27 cellular contexts compared by ENCODE assay signal in genomic region chr1:191483997-191484396, GRCh38.
"Had no signal": no experiment of that assay in that cellular context is flagged by ENCODE, and none has a peak within 500 bp of the region (broad histone marks: within the 10 kb centered on the region; RNA-seq: fewer than 3 reads in every experiment).

No MANE protein-coding gene starts in this region.

- H3K27ac ChIP-seq: neutrophil, ovary, parathyroid adenoma, psoas muscle, right lobe of liver, sigmoid colon, stomach, thoracic aorta, thyroid gland, tibial nerve, upper lobe of left lung, vagina had no signal

- H3K79me2 ChIP-seq: parathyroid adenoma had no signal

- H3K9me3 ChIP-seq: neutrophil, ovary, right lobe of liver, sigmoid colon, thoracic aorta, thyroid gland, upper lobe of left lung, vagina had no signal

- H3K4me1 ChIP-seq: parathyroid adenoma, psoas muscle, right lobe of liver, sigmoid colon, stomach, thyroid gland, tibial nerve, upper lobe of left lung, vagina had no signal

- H3K36me3 ChIP-seq: neutrophil, ovary, right lobe of liver, sigmoid colon, stomach, thoracic aorta, thyroid gland, tibial nerve, upper lobe of left lung, vagina had no signal

- DNase-seq: nephron progenitor cell; nucleus accumbens; ovary; posterior cingulate gyrus; psoas muscle; right cardiac atrium; right lobe of liver; sigmoid colon; small intestine; stimulated activated CD4-positive, alpha-beta T cell treated with anti-CD3 and anti-CD28 coated beads, Interleukin-15, amount 100 ng/mL, for 24 hours; stimulated activated CD4-positive, alpha-beta T cell treated with anti-CD3 and anti-CD28 coated beads, Interleukin-2, amount 100 ng/mL, for 24 hours; stimulated activated CD4-positive, alpha-beta T cell treated with anti-CD3 and anti-CD28 coated beads, Interleukin-2, amount 100 ng/mL, for 48 hours; stimulated activated CD4-positive, alpha-beta T cell treated with anti-CD3 and anti-CD28 coated beads, Interleukin-4, amount 100 ng/mL, for 24 hours; stimulated activated naive B cell treated with anti-CD40 and anti-IgM and Interleukin-4, amounts not matched to agents 10 μg/mL and 1 μg/mL and 100 μg/mL, for 72 hours; stimulated activated naive CD4-positive, alpha-beta T cell treated with Interleukin-2 at 50 U/mL for 16 hours; stomach; thyroid gland; trophoblast cell; upper lobe of left lung had no signal

- ATAC-seq: natural killer cell treated with Interleukin-12 subunit alpha and Interleukin-12 subunit beta and Interleukin-15 and Interleukin-18, amount 100 ng/mL, for 72 hours; psoas muscle; right cardiac atrium; right lobe of liver; stimulated activated effector memory CD8-positive, alpha-beta T cell treated with anti-CD3 and anti-CD28 coated beads, Interleukin-12 subunit alpha, Interleukin-12 subunit beta, amount 100 ng/mL, for 72 hours; stimulated activated naive B cell treated with anti-CD40 and anti-IgM and Interleukin-4, amounts not matched to agents 10 μg/mL and 1 μg/mL and 100 μg/mL, for 72 hours had no signal

- H2AFZ ChIP-seq: parathyroid adenoma had no signal

- FAIRE-seq: small intestine, urothelium cell line had no signal

- H3K27me3 ChIP-seq: neutrophil, ovary, right lobe of liver, sigmoid colon, stomach, thyroid gland, tibial nerve, upper lobe of left lung, vagina had no signal

- H3K9ac ChIP-seq: parathyroid adenoma had no signal

- H3K4me3 ChIP-seq: ovary, psoas muscle, right lobe of liver, sigmoid colon, stomach, thoracic aorta, thyroid gland, tibial nerve, upper lobe of left lung, vagina had no signal
